19 cellular contexts compared by ENCODE assay signal in the genomic region with DNA sequence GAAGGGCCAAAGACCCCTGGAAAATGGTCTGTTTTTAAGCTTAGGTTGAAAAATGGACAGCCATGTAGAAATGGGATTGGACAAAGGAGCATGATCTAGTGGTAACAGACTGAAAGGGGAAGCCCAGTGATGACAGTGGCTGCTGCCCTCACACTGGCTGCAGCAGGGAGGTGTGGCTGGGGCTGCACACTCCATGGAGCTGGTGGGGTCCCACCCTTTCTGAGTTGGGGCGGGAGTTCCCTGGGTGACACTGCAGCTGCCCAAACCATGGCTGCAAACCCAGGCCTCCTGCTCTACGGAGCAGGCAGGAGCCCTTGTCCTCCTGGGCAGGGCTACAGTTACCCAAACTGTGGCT. TPM values are rescaled to one million over a fixed set of nuclear protein-coding genes. Genes with fewer than 3 reads are reported as not detected.
"Had no signal": no experiment of that assay in that cellular context is flagged by ENCODE, and none has a peak within 500 bp of the region (broad histone marks: within the 10 kb centered on the region; RNA-seq: fewer than 3 reads in every experiment).

No MANE protein-coding gene starts in this region.

- H3K36me3 Mint-ChIP-seq: natural killer cell treated with Interleukin-12 subunit alpha and Interleukin-12 subunit beta and Interleukin-15 and Interleukin-18, amount 100 ng/mL, for 72 hours had no signal

- H2AFZ ChIP-seq: hepatocyte had no signal

- H3K4me2 ChIP-seq: hepatocyte had no signal

- H3K4me3 ChIP-seq: coronary artery, esophagus squamous epithelium, hepatocyte, sigmoid colon, thoracic aorta had no signal

- H3K9me3 Mint-ChIP-seq: activated T-helper 17 cell treated with anti-CD3 and anti-CD28 coated beads, Interleukin-2, amount 50 U/mL, for 72 hours; central memory CD8-positive, alpha-beta T cell; natural killer cell treated with Interleukin-12 subunit alpha and Interleukin-12 subunit beta and Interleukin-15 and Interleukin-18, amount 100 ng/mL, for 72 hours; T-helper 1 cell treated with Interleukin-12 subunit alpha and Interleukin-12 subunit beta and Interleukin-4 antibody, amounts not matched to agents 30 μg/mL and 1 μg/mL, for 36 hours had no signal

- H3K27ac ChIP-seq: brain microvascular endothelial cell, coronary artery, esophagus squamous epithelium, hepatocyte, sigmoid colon, thoracic aorta had no signal

- H3K4me1 Mint-ChIP-seq: activated T-helper 17 cell treated with anti-CD3 and anti-CD28 coated beads, Interleukin-2, amount 50 U/mL, for 72 hours; central memory CD8-positive, alpha-beta T cell had no signal

- H3K4me1 ChIP-seq: sigmoid colon had no signal

- H3K79me2 ChIP-seq: hepatocyte had no signal

- H3K9me3 ChIP-seq: esophagus squamous epithelium, sigmoid colon, thoracic aorta had no signal

- H3K36me3 ChIP-seq: brain microvascular endothelial cell, esophagus squamous epithelium, sigmoid colon, thoracic aorta had no signal

- ATAC-seq: activated T-helper 17 cell treated with anti-CD3 and anti-CD28 coated beads, Interleukin-2, amount 50 U/mL, for 72 hours; left lobe of liver had no signal

- DNase-seq: activated CD4-positive, CD25-positive, alpha-beta regulatory T cell treated with anti-CD3 and anti-CD28 coated beads, Interleukin-2, amount 50 U/mL, for 72 hours; activated naive CD4-positive, alpha-beta T cell treated with Interleukin-2 at 50 U/mL for 16 hours; activated T-cell treated with anti-CD3 and anti-CD28 coated beads for 4 hours; anterior cingulate cortex; brain microvascular endothelial cell; effector CD4-positive, alpha-beta T cell; esophagus squamous epithelium; occipital lobe; sigmoid colon; stimulated activated CD4-positive, alpha-beta T cell treated with anti-CD3 and anti-CD28 coated beads, Interleukin-1b, Interleukin-23, amount 100 ng/mL, for 48 hours had no signal

- H3K27me3 Mint-ChIP-seq: activated T-helper 17 cell treated with anti-CD3 and anti-CD28 coated beads, Interleukin-2, amount 50 U/mL, for 72 hours; central memory CD8-positive, alpha-beta T cell had no signal

- H3K27ac Mint-ChIP-seq: activated T-helper 17 cell treated with anti-CD3 and anti-CD28 coated beads, Interleukin-2, amount 50 U/mL, for 72 hours; natural killer cell treated with Interleukin-12 subunit alpha and Interleukin-12 subunit beta and Interleukin-15 and Interleukin-18, amount 100 ng/mL, for 72 hours; T-helper 1 cell treated with Interleukin-12 subunit alpha and Interleukin-12 subunit beta and Interleukin-4 antibody, amounts not matched to agents 30 μg/mL and 1 μg/mL, for 36 hours had no signal

- H3K4me3 Mint-ChIP-seq: activated T-helper 17 cell treated with anti-CD3 and anti-CD28 coated beads, Interleukin-2, amount 50 U/mL, for 72 hours; central memory CD8-positive, alpha-beta T cell; natural killer cell treated with Interleukin-12 subunit alpha and Interleukin-12 subunit beta and Interleukin-15 and Interleukin-18, amount 100 ng/mL, for 72 hours; T-helper 1 cell treated with Interleukin-12 subunit alpha and Interleukin-12 subunit beta and Interleukin-4 antibody, amounts not matched to agents 30 μg/mL and 1 μg/mL, for 36 hours had no signal

- H3K27me3 ChIP-seq: brain microvascular endothelial cell, hepatocyte, sigmoid colon had no signal

RNA-seq across cellular contexts. Expression of gene PACSIN1, which starts 8.5 kb away (rescaled TPM):
- total RNA-seq: esophagus squamous epithelium, glomerular endothelial cell, left lobe of liver had no signal
